Comparison of ENCODE assay signal across 19 cellular contexts in the genomic region with DNA sequence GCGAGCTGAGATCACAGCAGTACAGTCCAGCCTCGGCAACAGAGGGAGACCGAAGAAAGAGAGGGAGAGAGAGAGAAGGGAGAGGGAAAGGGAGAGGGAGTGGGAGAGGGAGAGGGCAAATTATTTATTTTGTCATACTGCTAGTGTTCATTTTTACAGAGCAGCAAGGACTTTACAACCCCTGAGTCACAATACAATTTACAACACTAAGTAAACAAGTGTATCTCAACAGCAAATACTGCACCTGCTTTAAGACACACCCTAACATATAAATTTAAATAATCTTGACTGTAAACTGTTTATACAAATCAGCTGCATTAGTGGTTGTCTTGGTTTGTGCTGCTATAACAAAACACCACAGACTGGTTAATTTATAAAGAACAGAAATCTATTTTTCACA.
DNase-seq lines count a peak whose midpoint lies in the region; ATAC-seq lines count a peak whose summit lies in the region.
"Had no signal": no experiment of that assay in that cellular context is flagged by ENCODE, and none has a peak within 500 bp of the region (broad histone marks: within the 10 kb centered on the region; RNA-seq: fewer than 3 reads in every experiment).

No MANE protein-coding gene starts in this region.

- peak; percentile 46 to 57 for DNase-seq in NCI-H526 (lab: John Stamatoyannopoulos, UW)
- DNase-seq in NCI-H69 (lab: John Stamatoyannopoulos, UW) = peak; percentile 23
- peak; percentile 9 for DNase-seq in SW480 (ENCODE audit: low spot score)
- DNase-seq in ecto neural progenitor cell (ENCODE audit: low spot score) = no peak
- DNase-seq in stimulated activated naive CD8-positive, alpha-beta T cell treated with anti-CD3 and anti-CD28 coated beads, Interleukin-15, Interleukin-2, amounts not matched to agents 100 U/mL and 50 U/mL, for 24 hours = no peak
- no peak for DNase-seq in NCI-H1092 treated with DMSO at 0.1 percent for 48 hours (lab: John Stamatoyannopoulos, UW)
- DNase-seq: ACHN; BE2C; C1 segment of cervical spinal cord; CD4-positive, CD25-positive, alpha-beta regulatory T cell; CD8-positive, alpha-beta memory T cell; COR-L47; DMS 273 treated with DMSO at 0.1 percent for 48 hours; DMS53; DND-41; EL; H9 had no signal

- no peak for ATAC-seq in stimulated activated naive CD8-positive, alpha-beta T cell treated with anti-CD3 and anti-CD28 coated beads, Interleukin-15, Interleukin-2, amounts not matched to agents 100 U/mL and 50 U/mL, for 24 hours
- ATAC-seq: GM12878, HepG2 had no signal

Comparison
In these comparisons a context has a peak if more than half of its experiments do, and no peak if none do; other contexts are left out.
1. DNase-seq: peak in NCI-H526 (2 of 2), NCI-H69 (single experiment) and SW480 (single experiment); none in ecto neural progenitor cell (single experiment), stimulated activated naive CD8-positive, alpha-beta T cell treated with anti-CD3 and anti-CD28 coated beads, Interleukin-15, Interleukin-2, amounts not matched to agents 100 U/mL and 50 U/mL, for 24 hours (single experiment) and NCI-H1092 treated with DMSO at 0.1 percent for 48 hours (single experiment).